In genomic region chr1:71509051-71509595, GRCh38 we compare ENCODE assay signal across 33 cellular contexts.
"Had no signal": no experiment of that assay in that cellular context is flagged by ENCODE, and none has a peak within 500 bp of the region (broad histone marks: within the 10 kb centered on the region; RNA-seq: fewer than 3 reads in every experiment).

No MANE protein-coding gene starts in this region.

- DNase-seq: activated CD4-positive, alpha-beta memory T cell treated with anti-CD3 and anti-CD28 coated beads for 36 hours; activated CD4-positive, alpha-beta T cell treated with anti-CD3 and anti-CD28 coated beads, Interleukin-2, amount 10 ng/mL, durations not matched to agents 24 days and 14 days; activated CD4-positive, CD25-positive, alpha-beta regulatory T cell treated with anti-CD3 and anti-CD28 coated beads, Interleukin-2, amount 50 U/mL, for 72 hours; activated CD8-positive, alpha-beta memory T cell treated with anti-CD3 and anti-CD28 coated beads, Interleukin-2, amount 50 U/mL, for 4 hours; activated effector memory CD4-positive, alpha-beta T cell treated with anti-CD3 and anti-CD28 coated beads, Interleukin-2, amount 50 U/mL, for 16 hours; activated naive CD4-positive, alpha-beta T cell treated with anti-CD3 and anti-CD28 coated beads for 36 hours; activated naive CD8-positive, alpha-beta T cell treated with anti-CD3 and anti-CD28 coated beads for 36 hours; activated T-cell treated with anti-CD3 and anti-CD28 coated beads, Interleukin-2, amount 50 U/mL, for 1 hour; adrenal gland; brain microvascular endothelial cell; cortex of kidney; heart left ventricle; hypothalamus; immature natural killer cell; left colon; mammary epithelial cell; midbrain; naive thymus-derived CD4-positive, alpha-beta T cell; ovary; retina; stimulated activated CD4-positive, alpha-beta T cell treated with anti-CD3 and anti-CD28 coated beads, Interleukin-12 subunit alpha, Interleukin-12 subunit beta, amount 100 ng/mL, for 4 hours; stimulated activated CD4-positive, alpha-beta T cell treated with anti-CD3 and anti-CD28 coated beads, Interleukin-4, amount 100 ng/mL, for 1 hour; stimulated activated naive CD8-positive, alpha-beta T cell treated with anti-CD3 and anti-CD28 coated beads, Interleukin-15, amount 100 ng/mL, for 72 hours; substantia nigra; T-helper 9 cell; upper lobe of left lung had no signal

- ATAC-seq: esophagus mucosa; heart left ventricle; left colon; naive thymus-derived CD4-positive, alpha-beta T cell; sciatic nerve; stimulated activated naive CD8-positive, alpha-beta T cell treated with anti-CD3 and anti-CD28 coated beads, Interleukin-15, amount 100 ng/mL, for 72 hours had no signal

- FAIRE-seq: kidney had no signal

- H3K4me3 ChIP-seq: adrenal gland, ascending aorta, heart left ventricle, ovary, prostate gland, skin epidermis, upper lobe of left lung, vagina had no signal
